15 cellular contexts compared by ENCODE assay signal in the genomic region with DNA sequence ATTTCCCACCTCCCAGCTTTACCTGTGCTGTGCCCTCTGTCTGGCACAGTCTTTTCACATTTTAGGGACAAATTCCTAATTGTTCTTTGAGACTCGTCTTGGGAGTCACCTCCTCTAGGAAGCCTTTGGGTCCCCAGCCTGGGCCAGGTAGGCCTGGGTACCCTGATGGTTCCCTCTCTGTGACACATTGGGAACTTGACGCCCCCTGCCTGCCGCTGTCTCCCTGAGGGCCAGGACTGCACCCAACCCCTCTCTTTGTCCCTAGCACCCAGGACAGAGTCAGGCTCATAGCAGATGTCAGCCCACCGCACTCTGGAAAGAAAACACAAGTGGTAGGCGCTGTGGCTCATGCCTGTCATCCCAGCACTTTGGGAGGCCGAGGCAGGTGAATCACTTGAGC.
A peak's percentile ranks its signal among the peaks of the same experiment; 100 is the strongest.
DNase-seq lines count a peak whose midpoint lies in the region; ATAC-seq and TF ChIP-seq lines count a peak whose summit lies in the region.
"Had no signal": no experiment of that assay in that cellular context is flagged by ENCODE, and none has a peak within 500 bp of the region (broad histone marks: within the 10 kb centered on the region; RNA-seq: fewer than 3 reads in every experiment).

No MANE protein-coding gene starts in this region.

- H3K9ac ChIP-seq in HCT116 (ENCODE audit: low read length): no peak overlapping the region

- TF ChIP-seq POLR2A in HCT116 (IDR thresholded peaks at IDR 0.05; ENCODE audit: borderline replicate concordance, extremely low read depth, insufficient read depth, insufficient read length): no peak

- no peaks in the 10 kb centered on the region for H3K27me3 ChIP-seq in Caco-2 (replicated peaks; ENCODE audit: control insufficient read depth, insufficient read depth, low read length)
- H3K27me3 ChIP-seq in HCT116 (ENCODE audit: insufficient read depth, low read length): no peaks in the 10 kb centered on the region
- H3K27me3 ChIP-seq in psoas muscle (ENCODE audit: insufficient read depth in 3 of 3, low read length in 2 of 3): no peaks in the 10 kb centered on the region
- no peaks in the 10 kb centered on the region for H3K27me3 ChIP-seq in hepatocyte
- no peaks in the 10 kb centered on the region for H3K27me3 ChIP-seq in ascending aorta
- H3K27me3 ChIP-seq: BE2C had no signal

- BruUV-seq in Caco-2 (replicated peaks; lab: Mats Ljungman, UMichigan) (no TSS peak), HCT116 (replicated peaks; lab: Mats Ljungman, UMichigan) (no TSS peak)

- H4K20me1 ChIP-seq in HCT116 (ENCODE audit: insufficient read depth) (no peaks in the 10 kb centered on the region), hepatocyte (ENCODE audit: insufficient read depth, poor library complexity, severe bottlenecking) (no peaks in the 10 kb centered on the region)

- no peak for DNase-seq in Caco-2
- no peak for DNase-seq in HCT116 (ENCODE audit: low read depth, low spot score)
- DNase-seq in epithelial cell of prostate (ENCODE audit: low read depth, low spot score): no peak
- DNase-seq in psoas muscle: no peak
- DNase-seq in hepatocyte (ENCODE audit: low spot score): no peak
- no peak for DNase-seq in ascending aorta (ENCODE audit: low spot score in 2 of 2)
- DNase-seq: BE2C; CD4-positive, CD25-positive, alpha-beta regulatory T cell; NCI-H1092; NCI-H2227 treated with DMSO at 0.1 percent for 48 hours; SIG-M5 had no signal

- H3K4me3 Mint-ChIP-seq in Caco-2 (ENCODE audit: unreplicated experiment): no peak overlapping the region
- H3K4me3 Mint-ChIP-seq: CD4-positive, CD25-positive, alpha-beta regulatory T cell had no signal

- H3K36me3 ChIP-seq in Caco-2 (ENCODE audit: control insufficient read depth, insufficient read depth, low read length): peaks cover 3% of the 10 kb centered on the region
- H3K36me3 ChIP-seq in HCT116 (ENCODE audit: control insufficient read depth in 1 of 2, insufficient read depth in 2 of 2, low read length in 2 of 2): peaks cover 0 to 18% of the 10 kb centered on the region in 2 experiments; a peak in 1 of 4 replicates
- H3K36me3 ChIP-seq in psoas muscle (ENCODE audit: insufficient read depth in 1 of 2, low read depth in 1 of 2): peaks cover 0 to 88% of the 10 kb centered on the region in 2 donors
- H3K36me3 ChIP-seq in hepatocyte (replicated peaks; ENCODE audit: insufficient read depth, low read depth): peaks cover 13% of the 10 kb centered on the region
- H3K36me3 ChIP-seq in ascending aorta: peaks cover 9 to 34% of the 10 kb centered on the region in 2 donors

- H3K9me3 ChIP-seq in Caco-2 (no peaks in the 10 kb centered on the region), HCT116 (ENCODE audit: control insufficient read depth in 1 of 2, insufficient read depth in 1 of 2, low read depth in 1 of 2, low read length in 2 of 2) (peaks cover 0 to 13% of the 10 kb centered on the region in 2 experiments; a peak in 1 of 4 replicates), psoas muscle (peaks cover 4% of the 10 kb centered on the region), hepatocyte (ENCODE audit: low read depth) (no peaks in the 10 kb centered on the region), ascending aorta (no peaks in the 10 kb centered on the region)
- H3K9me3 ChIP-seq: BE2C, HAP-1 had no signal

- H3K79me2 ChIP-seq in HCT116 (ENCODE audit: insufficient read depth, low read length): no peaks in the 10 kb centered on the region
- no peaks in the 10 kb centered on the region for H3K79me2 ChIP-seq in hepatocyte

- POLR2A ChIA-PET in Caco-2 (lab: Charles Lee): interaction anchor here (0.5 kb wide), 1 partner anchor 132 kb away, joined by 4 read pairs; a partner anchor contains a TSS
- POLR2A ChIA-PET in HCT116 (lab: Charles Lee): no interaction called here

- ATAC-seq in HCT116: no peak
- no peak for ATAC-seq in psoas muscle
- ATAC-seq in GM18520 (IDR thresholded peaks at IDR 0.05; ENCODE audit: unreplicated experiment): no peak
- ATAC-seq: K562 had no signal

- H3K9me2 ChIP-seq in HCT116 (ENCODE audit: insufficient read depth): no peaks in the 10 kb centered on the region
- H3K9me2 ChIP-seq in hepatocyte (replicated peaks; ENCODE audit: insufficient read depth): no peaks in the 10 kb centered on the region

- TF ChIP-seq CTCF in Caco-2 (IDR thresholded peaks at IDR 0.05; ENCODE audit: insufficient read depth in 1 of 2, low read depth in 1 of 2, low read length in 1 of 2, severe bottlenecking in 1 of 2, unreplicated experiment in 1 of 2): no peak
- TF ChIP-seq CTCF in HCT116 (IDR thresholded peaks at IDR 0.05 in 2 of 3, conservative IDR thresholded peaks at IDR 0.05 in 1 of 3; ENCODE audit: borderline replicate concordance in 1 of 3, insufficient read depth in 1 of 3, low read depth in 2 of 3, low read length in 2 of 3): no peak
- no peak for TF ChIP-seq CTCF in psoas muscle (IDR thresholded peaks at IDR 0.05)
- TF ChIP-seq CTCF in hepatocyte (IDR thresholded peaks at IDR 0.05; ENCODE audit: poor library complexity): no peak
- no peak for TF ChIP-seq CTCF in ascending aorta (IDR thresholded peaks at IDR 0.05)

- H2AFZ ChIP-seq in HCT116 (ENCODE audit: low read depth, low read length, poor library complexity, severe bottlenecking) (no peak overlapping the region), hepatocyte (no peak overlapping the region)

- intact Hi-C loops in Caco-2 (cut with micrococcal nuclease; ENCODE audit: unreplicated experiment) (no loop called here), HCT116 (cut with micrococcal nuclease) (no loop called here), psoas muscle (cut with DNase I) (no loop called here), ascending aorta (cut with DNase I) (no loop called here)

- TF ChIP-seq RAD21 in HCT116 (IDR thresholded peaks at IDR 0.05; ENCODE audit: low read depth): 0 out of 2 replicates have a peak, but pooled peaks have one; percentile 19

- H3K4me2 ChIP-seq in HCT116 (ENCODE audit: low read length) (no peak overlapping the region), hepatocyte (no peak overlapping the region)

- H3K4me1 Mint-ChIP-seq in Caco-2 (ENCODE audit: low read depth, unreplicated experiment): peaks cover 14% of the 10 kb centered on the region
- H3K4me1 Mint-ChIP-seq: CD4-positive, CD25-positive, alpha-beta regulatory T cell had no signal

- H3K36me3 Mint-ChIP-seq in Caco-2 (ENCODE audit: insufficient read depth, unreplicated experiment): peaks cover 71% of the 10 kb centered on the region
- H3K36me3 Mint-ChIP-seq: CD4-positive, CD25-positive, alpha-beta regulatory T cell had no signal

- H3K27ac Mint-ChIP-seq in Caco-2 (ENCODE audit: unreplicated experiment): peak overlapping the region; percentile 66
- H3K27ac Mint-ChIP-seq: CD4-positive, CD25-positive, alpha-beta regulatory T cell had no signal

- RAD21 ChIA-PET in HCT116 (lab: Charles Lee; ENCODE audit: low non-redundant PET in 1 of 2, low total read pairs in 2 of 2, uncharacterized antibody in 2 of 2, unreplicated experiment in 2 of 2): no interaction called here

- WGBS in psoas muscle, 3 donors: 93 to 95% (median 94%) methylated on average over 6 of the region's 6 CpGs
- 94% methylated on average over 6 of the region's 6 CpGs for WGBS in hepatocyte (ENCODE audit: low lambda C conversion rate, missing lambda C conversion rate)

- H3K27ac ChIP-seq in HCT116 (ENCODE audit: low read depth, low read length): no peak overlapping the region
- H3K27ac ChIP-seq in epithelial cell of prostate: peak overlapping the region; percentile 74
- peak overlapping the region in 14 of 21 experiments; percentile 6 to 79 (median 27) for H3K27ac ChIP-seq in skin epidermis
- no peak overlapping the region for H3K27ac ChIP-seq in psoas muscle
- no peak overlapping the region for H3K27ac ChIP-seq in hepatocyte
- no peak overlapping the region for H3K27ac ChIP-seq in ascending aorta

- H3K27me3 Mint-ChIP-seq in Caco-2 (ENCODE audit: insufficient read depth, unreplicated experiment): no peaks in the 10 kb centered on the region

- H3K9me3 Mint-ChIP-seq in Caco-2 (ENCODE audit: unreplicated experiment): no peaks in the 10 kb centered on the region
- H3K9me3 Mint-ChIP-seq: CD4-positive, CD25-positive, alpha-beta regulatory T cell had no signal

- CTCF ChIA-PET in Caco-2 (lab: Charles Lee): no interaction called here
- CTCF ChIA-PET in HCT116 (lab: Charles Lee): no interaction called here

- H3K4me3 ChIP-seq in Caco-2 (ENCODE audit: low read depth, low read length) (no peak overlapping the region), HCT116 (replicated peaks in 1 of 2; ENCODE audit: low read depth in 1 of 2, low read length in 2 of 2) (no peak overlapping the region), skin epidermis (no peak overlapping the region), psoas muscle (no peak overlapping the region), hepatocyte (no peak overlapping the region), ascending aorta (no peak overlapping the region)
- H3K4me3 ChIP-seq: HAP-1, K562 had no signal

- H3K4me1 ChIP-seq in Caco-2 (peaks cover 7% of the 10 kb centered on the region), HCT116 (ENCODE audit: control insufficient read depth in 1 of 2, insufficient read depth in 2 of 2, low read length in 2 of 2) (peaks cover 0 to 3% of the 10 kb centered on the region in 2 experiments; a peak in 1 of 4 replicates), psoas muscle (no peaks in the 10 kb centered on the region), hepatocyte (ENCODE audit: insufficient read depth) (no peaks in the 10 kb centered on the region), ascending aorta (no peaks in the 10 kb centered on the region)
- H3K4me1 ChIP-seq: BE2C, HAP-1 had no signal

TF ChIP-seq in HCT116, 20 proteins besides CTCF, POLR2A, EP300 and RAD21 (continues in another document):
- TF ChIP-seq EZH2 (IDR thresholded peaks at IDR 0.05) (no peak), SP1 (IDR thresholded peaks at IDR 0.05; ENCODE audit: low read depth) (no peak), EZH2phosphoT487 (IDR thresholded peaks at IDR 0.05; ENCODE audit: borderline replicate concordance) (no peak), EGR1 (IDR thresholded peaks at IDR 0.05; ENCODE audit: low read depth) (no peak), CBX3 (IDR thresholded peaks at IDR 0.05; ENCODE audit: low read depth) (no peak)
- TF ChIP-seq, protein P1, sequence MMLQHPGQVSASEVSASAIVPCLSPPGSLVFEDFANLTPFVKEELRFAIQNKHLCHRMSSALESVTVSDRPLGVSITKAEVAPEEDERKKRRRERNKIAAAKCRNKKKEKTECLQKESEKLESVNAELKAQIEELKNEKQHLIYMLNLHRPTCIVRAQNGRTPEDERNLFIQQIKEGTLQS (IDR thresholded peaks at IDR 0.05): no peak

Comparison
In these comparisons a context has a peak if more than half of its experiments do, and no peak if none do; other contexts are left out.
1. H3K27ac ChIP-seq: peak in epithelial cell of prostate (single experiment) and skin epidermis (14 of 21); none in HCT116 (single experiment), psoas muscle (single experiment), hepatocyte (single experiment) and ascending aorta (0 of 2).